ENCODE assay signal across 27 cellular contexts in genomic region chr6:12654107-12654506, GRCh38.
"Had no signal": no experiment of that assay in that cellular context is flagged by ENCODE, and none has a peak within 500 bp of the region (broad histone marks: within the 10 kb centered on the region; RNA-seq: fewer than 3 reads in every experiment).

No MANE protein-coding gene starts in this region.

- H3K9me3 Mint-ChIP-seq: effector memory CD8-positive, alpha-beta T cell; endodermal cell had no signal

- FAIRE-seq: endometrium, islet of Langerhans, keratinocyte had no signal

- H3K9me3 ChIP-seq: esophagus squamous epithelium, gastrocnemius medialis, left lung, lower lobe of right lung, mucosa of descending colon had no signal

- H3K4me1 ChIP-seq: esophagus squamous epithelium, gastrocnemius medialis, left lung, lower lobe of right lung had no signal

- ATAC-seq: effector memory CD8-positive, alpha-beta T cell; esophagus mucosa; gastrocnemius medialis; left lung; left ventricle myocardium superior; lower lobe of right lung; mucosa of descending colon; naive thymus-derived CD8-positive, alpha-beta T cell had no signal

- DNase-seq: cortex of kidney; effector CD8-positive, alpha-beta T cell; effector memory CD8-positive, alpha-beta T cell; endodermal cell; erythroblast; esophagus squamous epithelium; foreskin fibroblast; foreskin melanocyte; gastrocnemius medialis; glutamatergic neuron; hippocampal formation; left cardiac atrium; left lung; left ventricle myocardium superior; lower lobe of right lung; mesenchymal stem cell; mucosa of descending colon; naive B cell; naive thymus-derived CD8-positive, alpha-beta T cell had no signal

- H3K4me3 ChIP-seq: esophagus squamous epithelium, gastrocnemius medialis, heart right ventricle, left lung, lower lobe of right lung, mucosa of descending colon had no signal

- H3K36me3 Mint-ChIP-seq: mesothelial cell of epicardium; naive B cell; naive thymus-derived CD8-positive, alpha-beta T cell had no signal

- H3K27me3 Mint-ChIP-seq: dendritic cell treated with granulocyte-macrophage colony-stimulating factor and Interleukin-4, amounts not matched to agents 40 ng/mL and 50 ng/mL, for 4 days had no signal

- H3K4me1 Mint-ChIP-seq: naive B cell had no signal

- H3K36me3 ChIP-seq: esophagus squamous epithelium, gastrocnemius medialis, heart right ventricle, left lung, lower lobe of right lung had no signal

- H3K27ac ChIP-seq: epithelial cell of prostate, esophagus squamous epithelium, gastrocnemius medialis, heart right ventricle, left lung, lower lobe of right lung had no signal

- H3K27me3 ChIP-seq: esophagus squamous epithelium, gastrocnemius medialis, heart right ventricle, left lung had no signal

- H3K4me3 Mint-ChIP-seq: dendritic cell treated with granulocyte-macrophage colony-stimulating factor and Interleukin-4, amounts not matched to agents 40 ng/mL and 50 ng/mL, for 4 days; effector memory CD8-positive, alpha-beta T cell; endodermal cell; mesothelial cell of epicardium; naive B cell; naive thymus-derived CD8-positive, alpha-beta T cell had no signal

- H3K27ac Mint-ChIP-seq: dendritic cell treated with granulocyte-macrophage colony-stimulating factor and Interleukin-4, amounts not matched to agents 40 ng/mL and 50 ng/mL, for 4 days; effector memory CD8-positive, alpha-beta T cell; endodermal cell; mesothelial cell of epicardium; naive B cell had no signal
